ENCODE assay signal across 8 cellular contexts in genomic region chr1:32892368-32893197, GRCh38. TPM values are rescaled to one million over a fixed set of nuclear protein-coding genes. Genes with fewer than 3 reads are reported as not detected.
DNase-seq lines count a peak whose midpoint lies in the region; ATAC-seq and TF ChIP-seq lines count a peak whose summit lies in the region.

No MANE protein-coding gene starts in this region.

- intact Hi-C loops in heart left ventricle (cut with DNase I): no loop called here

- peaks cover 0 to 18% (median 6%) of the 10 kb centered on the region in 12 donors for H3K4me1 ChIP-seq in heart left ventricle
- no peaks in the 10 kb centered on the region for H3K4me1 ChIP-seq in parathyroid adenoma

- peak overlapping the region; percentile 70 for H2AFZ ChIP-seq in parathyroid adenoma

- peak; percentile 36 for DNase-seq in EH (ENCODE audit: low read depth)
- DNase-seq in NCI-H1930 (lab: John Stamatoyannopoulos, UW): peak; percentile 77 to 80
- peak in 1 of 2 donors; percentile 75 for DNase-seq in activated naive CD4-positive, alpha-beta T cell treated with anti-CD3 and anti-CD28 coated beads, Interleukin-2, amount 50 U/mL, for 72 hours (ENCODE audit: low spot score in 2 of 2)
- DNase-seq in heart left ventricle: peak in 1 of 5 donors; percentile 18

- TF ChIP-seq CTCF in heart left ventricle (IDR thresholded peaks at IDR 0.05) (peak in 10 of 12 donors; percentile 15 to 59 (median 40)), parathyroid adenoma (IDR thresholded peaks at IDR 0.05) (no peak)

- H3K9ac ChIP-seq in parathyroid adenoma: no peak overlapping the region

- H3K36me3 Mint-ChIP-seq in activated naive CD4-positive, alpha-beta T cell treated with anti-CD3 and anti-CD28 coated beads, Interleukin-2, amount 50 U/mL, for 72 hours: peaks cover 0 to 5% of the 10 kb centered on the region in 2 donors

- no peaks in the 10 kb centered on the region for H3K79me2 ChIP-seq in parathyroid adenoma

- TF ChIP-seq POLR2A in heart left ventricle (IDR thresholded peaks at IDR 0.05): no peak

- H3K9me3 Mint-ChIP-seq in activated naive CD4-positive, alpha-beta T cell treated with anti-CD3 and anti-CD28 coated beads, Interleukin-2, amount 50 U/mL, for 72 hours: no peaks in the 10 kb centered on the region

- H3K9me3 ChIP-seq in heart left ventricle (no peaks in the 10 kb centered on the region), parathyroid adenoma (ENCODE audit: control insufficient read depth, low read length) (no peaks in the 10 kb centered on the region)

- H3K27ac ChIP-seq in heart left ventricle: no peak overlapping the region
- no peak overlapping the region for H3K27ac ChIP-seq in parathyroid adenoma

- WGBS in heart left ventricle, 4 donors: 18 to 43% (median 24%) methylated on average over 26 to 49 of the region's 49 CpGs

- H3K27me3 ChIP-seq in heart left ventricle: peaks cover 0 to 62% (median 27%) of the 10 kb centered on the region in 9 donors
- H3K27me3 ChIP-seq in parathyroid adenoma (ENCODE audit: control insufficient read depth, insufficient read depth, low read length): no peaks in the 10 kb centered on the region

- peak overlapping the region; percentile 85 for H3K4me2 ChIP-seq in parathyroid adenoma (ENCODE audit: low read length)

- peak; percentile 59 to 86 for ATAC-seq in activated naive CD4-positive, alpha-beta T cell treated with anti-CD3 and anti-CD28 coated beads, Interleukin-2, amount 50 U/mL, for 72 hours
- ATAC-seq in heart left ventricle (peak in 2 of 4 donors; percentile 9 to 42), GM19324 (IDR thresholded peaks at IDR 0.05; ENCODE audit: low FRiP score, unreplicated experiment) (no peak), GM18498 (IDR thresholded peaks at IDR 0.05; ENCODE audit: unreplicated experiment) (no peak), GM21528 (IDR thresholded peaks at IDR 0.05; ENCODE audit: low FRiP score, unreplicated experiment) (no peak)

- H3K36me3 ChIP-seq in heart left ventricle (no peaks in the 10 kb centered on the region), parathyroid adenoma (ENCODE audit: control insufficient read depth, insufficient read depth, low read length) (no peaks in the 10 kb centered on the region)

- peak overlapping the region; percentile 4 to 58 (median 48) for H3K4me3 ChIP-seq in heart left ventricle
- peak overlapping the region; percentile 48 for H3K4me3 ChIP-seq in parathyroid adenoma (ENCODE audit: low read depth, low read length)

- no peak overlapping the region for H3K27ac Mint-ChIP-seq in activated naive CD4-positive, alpha-beta T cell treated with anti-CD3 and anti-CD28 coated beads, Interleukin-2, amount 50 U/mL, for 72 hours

RNA-seq across cellular contexts. Expression of gene HPCA, which starts 6.3 kb away (rescaled TPM):
- under 1 TPM; 0.35 to 0.87 TPM for total RNA-seq in activated naive CD4-positive, alpha-beta T cell treated with anti-CD3 and anti-CD28 coated beads, Interleukin-2, amount 50 U/mL, for 72 hours
- under 1 TPM in 1 of 9 donors, not detected in 8; 0.29 TPM for total RNA-seq in heart left ventricle
- polyA plus RNA-seq in heart left ventricle: not detected

RNA-seq across cellular contexts. Expression of gene TMEM54, which starts 8.6 kb away (rescaled TPM):
- total RNA-seq in activated naive CD4-positive, alpha-beta T cell treated with anti-CD3 and anti-CD28 coated beads, Interleukin-2, amount 50 U/mL, for 72 hours: 1 to 10 TPM in 1 of 2 donors, not detected in 1; 1.6 TPM
- 10 to 100 TPM in 3 of 9 donors, 1 to 10 TPM in 6; 7.5 to 15.9 (median 9.3) TPM for total RNA-seq in heart left ventricle
- polyA plus RNA-seq in heart left ventricle: 10 to 100 TPM in 1 of 2 donors, 1 to 10 TPM in 1; 5.6 to 12.5 TPM

RNA-seq across cellular contexts. Expression of gene FNDC5, which starts 21.9 kb away (rescaled TPM):
- not detected for total RNA-seq in activated naive CD4-positive, alpha-beta T cell treated with anti-CD3 and anti-CD28 coated beads, Interleukin-2, amount 50 U/mL, for 72 hours
- 100 to 1,000 TPM in 1 of 9 donors, 10 to 100 TPM in 8; 43.7 to 134 (median 59.7) TPM for total RNA-seq in heart left ventricle
- polyA plus RNA-seq in heart left ventricle: 10 to 100 TPM; 18.2 to 75.3 TPM

Comparison
In these comparisons a context has a peak if more than half of its experiments do, and no peak if none do; other contexts are left out.
1. ATAC-seq: peak in activated naive CD4-positive, alpha-beta T cell treated with anti-CD3 and anti-CD28 coated beads, Interleukin-2, amount 50 U/mL, for 72 hours (2 of 2); none in GM19324 (single experiment), GM18498 (single experiment) and GM21528 (single experiment).
2. RNA of gene FNDC5, which starts 21.9 kb away (total RNA-seq): 43.7 to 134 TPM in heart left ventricle; not detected in activated naive CD4-positive, alpha-beta T cell treated with anti-CD3 and anti-CD28 coated beads, Interleukin-2, amount 50 U/mL, for 72 hours; every median in the first group is over 10 times any median in the second.